ENCODE assay signal across 24 cellular contexts in the genomic region with DNA sequence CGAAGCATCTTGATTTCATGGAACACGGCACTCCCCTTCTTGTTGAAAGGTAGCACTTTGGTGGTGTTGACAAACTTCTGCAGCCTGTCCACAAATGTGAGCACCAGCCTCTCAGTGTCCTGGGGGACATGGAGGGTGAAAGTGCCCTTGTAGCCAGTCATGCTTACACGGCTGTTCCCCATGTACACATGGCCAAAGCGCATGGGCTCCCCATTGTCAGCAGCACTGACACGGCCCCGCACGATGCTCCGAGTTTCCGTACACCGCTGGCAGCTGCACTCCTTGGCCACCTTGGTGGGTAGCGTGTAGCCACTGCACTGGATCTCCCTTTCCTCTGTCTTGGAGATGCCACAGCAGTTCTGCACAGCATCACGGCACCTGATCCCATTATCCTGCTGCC. TPM values are rescaled to one million over a fixed set of nuclear protein-coding genes. Genes with fewer than 3 reads are reported as not detected.
"Had no signal": no experiment of that assay in that cellular context is flagged by ENCODE, and none has a peak within 500 bp of the region (broad histone marks: within the 10 kb centered on the region; RNA-seq: fewer than 3 reads in every experiment).

No MANE protein-coding gene starts in this region.

- H3K36me3 ChIP-seq: SJSA1 had no signal

- H3K4me1 ChIP-seq: SJSA1 had no signal

- ATAC-seq: HepG2, K562 had no signal

- H3K4me3 ChIP-seq: K562, SJSA1, SK-N-MC had no signal

- H3K9me3 ChIP-seq: SJSA1 had no signal

- H3K27ac ChIP-seq: KMS-11, SJSA1, SK-N-MC had no signal

- FAIRE-seq: HepG2, K562, RCC 7860 had no signal

- DNase-seq: Kasumi-1, MM.1S, NCI-H1092 treated with DMSO at 0.1 percent for 48 hours, NCI-H1436, NCI-H187, NCI-H2029, NCI-H2081 treated with DMSO at 0.1 percent for 48 hours, NCI-H2171, NCI-H226, NCI-H446, NCI-H510A, NCI-H524 treated with DMSO at 0.1 percent for 48 hours, NCI-H69, NCI-H774, Right ventricle myocardium superior, RPMI8226, SIG-M5 had no signal

RNA-seq across cellular contexts. Expression of a gene that starts 12.7 kb away (rescaled TPM):
- total RNA-seq: HepG2, K562, SJSA1 had no signal
- polyA plus RNA-seq: IgD-negative memory B cell had no signal
